Comparison of ENCODE assay signal across 19 cellular contexts in genomic region chr17:21113106-21113690, GRCh38. TPM values are rescaled to one million over a fixed set of nuclear protein-coding genes. Genes with fewer than 3 reads are reported as not detected.
DNase-seq lines count a peak whose midpoint lies in the region; ATAC-seq and TF ChIP-seq lines count a peak whose summit lies in the region.
"Had no signal": no experiment of that assay in that cellular context is flagged by ENCODE, and none has a peak within 500 bp of the region (broad histone marks: within the 10 kb centered on the region; RNA-seq: fewer than 3 reads in every experiment).

No MANE protein-coding gene starts in this region.

- ATAC-seq in HG02840 (IDR thresholded peaks at IDR 0.05; ENCODE audit: low FRiP score, unreplicated experiment) (no peak), GM18907 (IDR thresholded peaks at IDR 0.05; ENCODE audit: unreplicated experiment) (no peak)
- ATAC-seq: HCT116, T-cell had no signal

- H3K4me3 ChIP-seq in HEK293 (ENCODE audit: low read depth, low read length) (no peak overlapping the region), NB4 (ENCODE audit: low read depth, low read length) (no peak overlapping the region)

- TF ChIP-seq POLR2A in NB4 (IDR thresholded peaks at IDR 0.05; ENCODE audit: extremely low read depth, insufficient read length) = no peak

- POLR2A ChIA-PET in HEK293 (lab: Yijun Ruan, JAX) = no interaction called here

- no peaks in the 10 kb centered on the region for H3K36me3 ChIP-seq in HEK293 (ENCODE audit: control insufficient read depth in 2 of 2, insufficient read depth in 1 of 2, low read length in 2 of 2)

- H3K9me3 ChIP-seq in HEK293 (ENCODE audit: control insufficient read depth, insufficient read depth, low read depth, low read length) = no peaks in the 10 kb centered on the region

- no peak overlapping the region for H3K27ac ChIP-seq in HEK293 (ENCODE audit: extremely low read depth, low read depth, low read length)
- H3K27ac ChIP-seq: C4-2B had no signal

- TF ChIP-seq CTCF in HEK293 (tag by site-specific recombination; IDR thresholded peaks at IDR 0.05) = no peak
- no peak for TF ChIP-seq CTCF in NB4 (IDR thresholded peaks at IDR 0.05; ENCODE audit: low read depth, low read length)

- H3K4me1 ChIP-seq in HEK293 (ENCODE audit: control insufficient read depth, insufficient read depth, low read length) = no peaks in the 10 kb centered on the region

- DNase-seq in NB4 (ENCODE audit: low read depth) (peak; percentile 51), SIG-M5 treated with dmso at 0.1 percent for 504 hours (lab: John Stamatoyannopoulos, UW; ENCODE audit: unreplicated experiment) (peak; percentile 80), medulla oblongata (ENCODE audit: extremely low spot score) (peak; percentile 33), mucosa of gallbladder (ENCODE audit: low spot score) (no peak)
- DNase-seq: COR-L47, DMS 273 treated with DMSO at 0.1 percent for 48 hours, GOT3, Karpas-422, NCI-H1417, NCI-H187, NCI-H2107, NCI-H510A, NCI-H774, T-cell had no signal

- CTCF ChIA-PET in HEK293 (lab: Yijun Ruan, JAX) = interaction anchor here (1.1 kb wide), 1 partner anchor 13 kb away, joined by 5 read pairs; no protein-coding TSS in a partner anchor

TF ChIP-seq in HEK293, 187 proteins besides CTCF, POLR2A, EP300 and RAD21:
- TF ChIP-seq MZF1 (tag by site-specific recombination; IDR thresholded peaks at IDR 0.05; ENCODE audit: borderline replicate concordance) (no peak), ZNF549 (tag by site-specific recombination; IDR thresholded peaks at IDR 0.05) (no peak), PRDM1 (tag by site-specific recombination; IDR thresholded peaks at IDR 0.05) (no peak), ZNF280C (tag by site-specific recombination; IDR thresholded peaks at IDR 0.05) (no peak), ZNF670 (tag by site-specific recombination; IDR thresholded peaks at IDR 0.05; ENCODE audit: low read depth) (no peak), ZNF121 (tag by site-specific recombination; IDR thresholded peaks at IDR 0.05) (no peak), ZNF433 (tag by site-specific recombination; IDR thresholded peaks at IDR 0.05; ENCODE audit: low read depth) (no peak), ZNF362 (tag by site-specific recombination; IDR thresholded peaks at IDR 0.05) (peak; percentile 63; the same call in 1 of the 2 replicates), ZNF501 (tag by site-specific recombination; IDR thresholded peaks at IDR 0.05) (no peak), PRDM2 (tag by site-specific recombination; IDR thresholded peaks at IDR 0.05; ENCODE audit: borderline replicate concordance) (no peak), BCL11B (tag by site-specific recombination; IDR thresholded peaks at IDR 0.05; ENCODE audit: low read depth) (no peak), ZNF23 (tag by site-specific recombination; IDR thresholded peaks at IDR 0.05; ENCODE audit: borderline replicate concordance) (no peak), ZNF335 (tag by site-specific recombination; conservative IDR thresholded peaks at IDR 0.05) (peak; percentile 30), ZNF664 (tag by site-specific recombination; IDR thresholded peaks at IDR 0.05) (no peak), RBAK (tag by site-specific recombination; IDR thresholded peaks at IDR 0.05) (no peak)

RNA-seq across cellular contexts. Expression of gene DHRS7B, which starts 13.6 kb away (rescaled TPM):
- total RNA-seq in mucosa of gallbladder = 30.3 TPM
